In genomic region chr2:12555012-12555645, GRCh38 we compare ENCODE assay signal across 8 cellular contexts.
DNase-seq lines count a peak whose midpoint lies in the region; TF ChIP-seq lines count a peak whose summit lies in the region.

No MANE protein-coding gene starts in this region.

- no peaks in the 10 kb centered on the region for H3K27me3 Mint-ChIP-seq in T-helper 2 cell treated with Interferon-gamma antibody and Interleukin-4, amounts not matched to agents 5 μg/mL and 100 μg/mL, for 36 hours (ENCODE audit: low read depth)

- H3K27me3 ChIP-seq in AG04450 (ENCODE audit: control insufficient read depth, insufficient read depth, low read length), result no peaks in the 10 kb centered on the region
- no peaks in the 10 kb centered on the region for H3K27me3 ChIP-seq in GM23248 (replicated peaks; ENCODE audit: insufficient read depth)
- H3K27me3 ChIP-seq in esophagus muscularis mucosa, result no peaks in the 10 kb centered on the region

- H3K36me3 ChIP-seq in GM23248 (ENCODE audit: low read depth), result no peaks in the 10 kb centered on the region
- H3K36me3 ChIP-seq in esophagus muscularis mucosa, result no peaks in the 10 kb centered on the region

- peak overlapping the region; percentile 42 for H3K27ac Mint-ChIP-seq in T-helper 2 cell treated with Interferon-gamma antibody and Interleukin-4, amounts not matched to agents 5 μg/mL and 100 μg/mL, for 36 hours

- H3K9me2 ChIP-seq in GM23248 (ENCODE audit: insufficient read depth), result no peaks in the 10 kb centered on the region

- 53 to 58% methylated on average over 2 of the region's 2 CpGs for WGBS in GM23248 (ENCODE audit: low coverage in 1 of 2, low lambda C conversion rate in 2 of 2, missing lambda C conversion rate in 2 of 2), 2 experiments
- 41% methylated on average over 2 of the region's 2 CpGs for WGBS in esophagus muscularis mucosa

- peaks cover 6% of the 10 kb centered on the region for H3K9me3 Mint-ChIP-seq in T-helper 2 cell treated with Interferon-gamma antibody and Interleukin-4, amounts not matched to agents 5 μg/mL and 100 μg/mL, for 36 hours

- H3K4me3 Mint-ChIP-seq in T-helper 2 cell treated with Interferon-gamma antibody and Interleukin-4, amounts not matched to agents 5 μg/mL and 100 μg/mL, for 36 hours, result peak overlapping the region; percentile 54

- no peak for DNase-seq in AG04450 (ENCODE audit: low read depth, low spot score)
- DNase-seq in GM23248, result peak; percentile 67
- DNase-seq in T-helper 2 cell treated with Interferon-gamma antibody and Interleukin-4, amounts not matched to agents 5 μg/mL and 100 μg/mL, for 36 hours (ENCODE audit: low spot score), result peak; percentile 41
- DNase-seq in esophagus muscularis mucosa (ENCODE audit: extremely low spot score), result no peak
- peak; percentile 55 for DNase-seq in stimulated activated CD4-positive, alpha-beta T cell treated with anti-CD3 and anti-CD28 coated beads, Interleukin-4, amount 100 ng/mL, for 24 hours
- DNase-seq in ureter (ENCODE audit: low spot score), result no peak
- DNase-seq in amniotic stem cell (lab: John Stamatoyannopoulos, UW), result no peak
- DNase-seq in NCI-H128 (lab: John Stamatoyannopoulos, UW; ENCODE audit: unreplicated experiment), result no peak

- H3K4me3 ChIP-seq in AG04450 (ENCODE audit: low read depth, low read length) (no peak overlapping the region), GM23248 (no peak overlapping the region), esophagus muscularis mucosa (no peak overlapping the region)

- H3K27ac ChIP-seq in AG04450 (ENCODE audit: low read depth, low read length), result peak overlapping the region; percentile 59
- no peak overlapping the region for H3K27ac ChIP-seq in GM23248
- no peak overlapping the region for H3K27ac ChIP-seq in esophagus muscularis mucosa (replicated peaks in 1 of 4)

- no peak for TF ChIP-seq EP300 in esophagus muscularis mucosa (IDR thresholded peaks at IDR 0.05)

- TF ChIP-seq CTCF in AG04450 (IDR thresholded peaks at IDR 0.05; ENCODE audit: low read depth, low read length), result no peak
- TF ChIP-seq CTCF in esophagus muscularis mucosa (IDR thresholded peaks at IDR 0.05), result peak; percentile 9 to 32 (median 16)

- TF ChIP-seq POLR2A in esophagus muscularis mucosa (IDR thresholded peaks at IDR 0.05; ENCODE audit: low read depth), result no peak

- H3K4me2 ChIP-seq in GM23248 (ENCODE audit: unreplicated experiment), result peak overlapping the region; percentile 8

- H3K9me3 ChIP-seq in AG04450 (ENCODE audit: control insufficient read depth, insufficient read depth, low read length) (no peaks in the 10 kb centered on the region), GM23248 (ENCODE audit: low read depth) (no peaks in the 10 kb centered on the region), esophagus muscularis mucosa (no peaks in the 10 kb centered on the region)

- POLR2A ChIA-PET in AG04450 (lab: Yijun Ruan, JAX), result no interaction called here

- peaks cover 3% of the 10 kb centered on the region for H3K36me3 Mint-ChIP-seq in T-helper 2 cell treated with Interferon-gamma antibody and Interleukin-4, amounts not matched to agents 5 μg/mL and 100 μg/mL, for 36 hours (ENCODE audit: low read depth)

- H3K79me2 ChIP-seq in GM23248 (ENCODE audit: insufficient read depth), result no peaks in the 10 kb centered on the region

- peaks cover 30% of the 10 kb centered on the region for H3K4me1 Mint-ChIP-seq in T-helper 2 cell treated with Interferon-gamma antibody and Interleukin-4, amounts not matched to agents 5 μg/mL and 100 μg/mL, for 36 hours (ENCODE audit: low read depth)

- H3K4me1 ChIP-seq in GM23248 (ENCODE audit: insufficient read depth) (peaks cover 25% of the 10 kb centered on the region), esophagus muscularis mucosa (peaks cover 10 to 16% (median 12%) of the 10 kb centered on the region in 4 donors)

- in situ Hi-C loops in GM23248 (cut with MboI), result no loop called here

- no peak overlapping the region for H3K9ac ChIP-seq in GM23248

- H2AFZ ChIP-seq in GM23248, result no peak overlapping the region

- CTCF ChIA-PET in AG04450 (lab: Charles Lee), result interaction anchor here (0.8 to 1.2 kb wide), 2 partner anchors 161 kb away, joined by 3 read pairs; partner anchors contain the start of gene TRIB2

- intact Hi-C loops in esophagus muscularis mucosa (cut with DNase I), result no loop called here

- peaks cover 13% of the 10 kb centered on the region for H3F3A ChIP-seq in GM23248 (ENCODE audit: insufficient read depth)

- no peaks in the 10 kb centered on the region for H4K20me1 ChIP-seq in GM23248 (ENCODE audit: insufficient read depth)

Comparison
In these comparisons a context has a peak if more than half of its experiments do, and no peak if none do; other contexts are left out.
1. DNase-seq: peak in GM23248 (single experiment), T-helper 2 cell treated with Interferon-gamma antibody and Interleukin-4, amounts not matched to agents 5 μg/mL and 100 μg/mL, for 36 hours (single experiment) and stimulated activated CD4-positive, alpha-beta T cell treated with anti-CD3 and anti-CD28 coated beads, Interleukin-4, amount 100 ng/mL, for 24 hours (single experiment); none in AG04450 (single experiment), esophagus muscularis mucosa (single experiment), ureter (single experiment), amniotic stem cell (single experiment) and NCI-H128 (single experiment).